Comparison of ENCODE assay signal across 1 cellular context in the genomic region with DNA sequence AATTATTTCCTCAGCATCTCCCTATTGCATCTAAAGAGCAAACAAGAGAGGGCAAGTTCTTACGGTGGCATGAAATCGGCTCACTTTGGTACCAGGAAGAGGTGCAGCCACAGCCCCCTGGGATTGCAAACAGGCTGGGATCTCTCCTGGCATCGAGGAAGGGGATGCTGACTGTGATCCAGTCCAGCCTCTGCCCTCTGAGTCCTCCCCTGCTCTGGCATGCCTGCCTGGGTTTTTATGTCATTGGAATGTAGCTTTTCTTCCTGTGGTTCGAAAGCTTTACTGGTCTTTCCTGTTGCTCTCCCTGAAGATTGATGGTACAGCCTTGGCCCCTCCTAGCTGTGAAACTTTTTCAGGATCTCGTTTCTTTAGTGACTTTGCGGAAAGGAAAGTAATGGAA.
TF ChIP-seq lines count a peak whose summit lies in the region.

No MANE protein-coding gene starts in this region.

TF ChIP-seq in IMR-90, 13 proteins besides CTCF, POLR2A, EP300 and RAD21:
- TF ChIP-seq, protein P1, sequence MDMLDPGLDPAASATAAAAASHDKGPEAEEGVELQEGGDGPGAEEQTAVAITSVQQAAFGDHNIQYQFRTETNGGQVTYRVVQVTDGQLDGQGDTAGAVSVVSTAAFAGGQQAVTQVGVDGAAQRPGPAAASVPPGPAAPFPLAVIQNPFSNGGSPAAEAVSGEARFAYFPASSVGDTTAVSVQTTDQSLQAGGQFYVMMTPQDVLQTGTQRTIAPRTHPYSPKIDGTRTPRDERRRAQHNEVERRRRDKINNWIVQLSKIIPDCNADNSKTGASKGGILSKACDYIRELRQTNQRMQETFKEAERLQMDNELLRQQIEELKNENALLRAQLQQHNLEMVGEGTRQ (IDR thresholded peaks at IDR 0.05; ENCODE audit: low read depth, low read length): no peak
- no peak for TF ChIP-seq CHD1 (IDR thresholded peaks at IDR 0.05; ENCODE audit: low read depth, low read length)
- no peak for TF ChIP-seq MAFK (IDR thresholded peaks at IDR 0.05; ENCODE audit: low read depth, low read length)
- TF ChIP-seq CEBPB (IDR thresholded peaks at IDR 0.05; ENCODE audit: low read depth, low read length): no peak
- no peak for TF ChIP-seq BHLHE40 (IDR thresholded peaks at IDR 0.05; ENCODE audit: low read depth, low read length)
- no peak for TF ChIP-seq MAZ (IDR thresholded peaks at IDR 0.05; ENCODE audit: borderline replicate concordance, low read depth, low read length)
- TF ChIP-seq RCOR1 (IDR thresholded peaks at IDR 0.05; ENCODE audit: insufficient replicate concordance, low read length): no peak
- no peak for TF ChIP-seq RFX5 (IDR thresholded peaks at IDR 0.05; ENCODE audit: low read depth, low read length)
- no peak for TF ChIP-seq MXI1 (IDR thresholded peaks at IDR 0.05; ENCODE audit: borderline replicate concordance, low read depth, low read length)
- TF ChIP-seq NFE2L2 (IDR thresholded peaks at IDR 0.05; ENCODE audit: low read depth, low read length): no peak
- TF ChIP-seq, protein P2, sequence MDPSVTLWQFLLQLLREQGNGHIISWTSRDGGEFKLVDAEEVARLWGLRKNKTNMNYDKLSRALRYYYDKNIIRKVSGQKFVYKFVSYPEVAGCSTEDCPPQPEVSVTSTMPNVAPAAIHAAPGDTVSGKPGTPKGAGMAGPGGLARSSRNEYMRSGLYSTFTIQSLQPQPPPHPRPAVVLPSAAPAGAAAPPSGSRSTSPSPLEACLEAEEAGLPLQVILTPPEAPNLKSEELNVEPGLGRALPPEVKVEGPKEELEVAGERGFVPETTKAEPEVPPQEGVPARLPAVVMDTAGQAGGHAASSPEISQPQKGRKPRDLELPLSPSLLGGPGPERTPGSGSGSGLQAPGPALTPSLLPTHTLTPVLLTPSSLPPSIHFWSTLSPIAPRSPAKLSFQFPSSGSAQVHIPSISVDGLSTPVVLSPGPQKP (IDR thresholded peaks at IDR 0.05; ENCODE audit: borderline replicate concordance, low read depth, low read length): no peak
- no peak for TF ChIP-seq SMC3 (IDR thresholded peaks at IDR 0.05; ENCODE audit: low read depth, low read length)
